Comparison of ENCODE assay signal across 1 cellular context in genomic region chr13:97211986-97212385, GRCh38.
TF ChIP-seq lines count a peak whose summit lies in the region.

No MANE protein-coding gene starts in this region.

TF ChIP-seq in IMR-90, 13 proteins besides CTCF, POLR2A, EP300 and RAD21 (continued from another document):
- TF ChIP-seq MXI1 (IDR thresholded peaks at IDR 0.05; ENCODE audit: borderline replicate concordance, low read depth, low read length) = no peak
- no peak for TF ChIP-seq RFX5 (IDR thresholded peaks at IDR 0.05; ENCODE audit: low read depth, low read length)
- no peak for TF ChIP-seq FOS (IDR thresholded peaks at IDR 0.05; ENCODE audit: low read depth, low read length)
- no peak for TF ChIP-seq NFE2L2 (IDR thresholded peaks at IDR 0.05; ENCODE audit: low read depth, low read length)
- no peak for TF ChIP-seq CHD1 (IDR thresholded peaks at IDR 0.05; ENCODE audit: low read depth, low read length)
- TF ChIP-seq ELK1 (IDR thresholded peaks at IDR 0.05; ENCODE audit: borderline replicate concordance, low read depth, low read length) = no peak
- no peak for TF ChIP-seq RCOR1 (IDR thresholded peaks at IDR 0.05; ENCODE audit: insufficient replicate concordance, low read length)
- TF ChIP-seq USF2 (IDR thresholded peaks at IDR 0.05; ENCODE audit: low read depth, low read length) = no peak
- no peak for TF ChIP-seq MAZ (IDR thresholded peaks at IDR 0.05; ENCODE audit: borderline replicate concordance, low read depth, low read length)
